10 cellular contexts compared by ENCODE assay signal in the genomic region with DNA sequence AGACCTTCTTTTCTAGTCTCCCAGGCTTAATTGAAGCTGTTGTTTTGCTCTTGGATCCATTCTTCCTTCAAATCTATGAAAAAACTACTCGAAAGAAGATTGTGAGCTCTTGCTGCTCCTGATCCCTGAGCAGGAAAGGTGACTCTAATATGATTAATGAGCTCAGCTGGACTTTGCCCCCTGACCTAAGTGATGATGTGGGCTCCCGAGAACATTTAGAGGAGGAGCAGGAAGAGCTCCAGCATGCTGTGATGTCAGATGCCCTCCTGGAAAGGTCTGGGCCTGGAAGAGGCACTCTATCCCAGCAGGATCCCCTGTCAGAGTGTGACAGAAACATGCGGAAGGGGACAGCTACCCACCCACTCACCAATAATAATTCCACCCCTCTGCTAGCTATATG.
DNase-seq lines count a peak whose midpoint lies in the region; TF ChIP-seq lines count a peak whose summit lies in the region.
"Had no signal": no experiment of that assay in that cellular context is flagged by ENCODE, and none has a peak within 500 bp of the region (broad histone marks: within the 10 kb centered on the region; RNA-seq: fewer than 3 reads in every experiment).

No MANE protein-coding gene starts in this region.

- DNase-seq in Caki2 (ENCODE audit: low read depth) (peak; percentile 36), RWPE1 (ENCODE audit: low spot score) (no peak), fibroblast of mammary gland (ENCODE audit: low read depth) (peak; percentile 76), trophoblast cell (no peak), posterior cingulate gyrus (no peak), midbrain (lab: John Stamatoyannopoulos, UW) (no peak), NCI-H345 (lab: John Stamatoyannopoulos, UW) (no peak), NCI-H1417 (lab: John Stamatoyannopoulos, UW) (no peak)
- DNase-seq: GF-D8 had no signal

- CTCF ChIA-PET in RWPE1 (lab: Yijun Ruan, JAX) = interaction anchor here (0.5 to 0.6 kb wide), 2 partner anchors 226 to 524 kb away, joined by 3 read pairs; no protein-coding TSS in a partner anchor

- H3K79me2 ChIP-seq in trophoblast cell (ENCODE audit: control insufficient read depth, insufficient read depth, low read length, poor library complexity) = no peaks in the 10 kb centered on the region

- H2AK5ac ChIP-seq in trophoblast cell (ENCODE audit: low read length) = no peak overlapping the region

- H2AFZ ChIP-seq in trophoblast cell (ENCODE audit: insufficient read depth, low read length, poor library complexity) = no peak overlapping the region

- H3K23ac ChIP-seq in trophoblast cell (ENCODE audit: low read length) = no peak overlapping the region

- H3K9ac ChIP-seq in trophoblast cell (ENCODE audit: low read length) = no peak overlapping the region

- no peak overlapping the region for H2BK5ac ChIP-seq in trophoblast cell (ENCODE audit: low read depth, low read length, poor library complexity)

- peaks cover 6% of the 10 kb centered on the region for H3K79me1 ChIP-seq in trophoblast cell (ENCODE audit: low read length)

- H4K8ac ChIP-seq in trophoblast cell (ENCODE audit: low read depth, low read length) = no peak overlapping the region

- H3K27ac ChIP-seq in RWPE1 = peak overlapping the region; percentile 67; the same call in 1 of the 2 replicates
- no peak overlapping the region for H3K27ac ChIP-seq in trophoblast cell (ENCODE audit: low read depth, low read length)
- H3K27ac ChIP-seq: suprapubic skin had no signal

- POLR2A ChIA-PET in RWPE1 (lab: Yijun Ruan, JAX; ENCODE audit: low non-redundant PET) = interaction anchor here (0.6 kb wide), 1 partner anchor 1557 kb away, joined by 4 read pairs; the partner anchor contains the start of gene EHBP1

- H3K36me3 ChIP-seq in trophoblast cell (ENCODE audit: control insufficient read depth in 1 of 2, insufficient read depth in 2 of 2, low read length in 2 of 2) = no peaks in the 10 kb centered on the region
- H3K36me3 ChIP-seq: suprapubic skin had no signal

- no peak overlapping the region for H3K4me2 ChIP-seq in trophoblast cell (ENCODE audit: low read length)

- peak overlapping the region; percentile 41 for H3K14ac ChIP-seq in trophoblast cell (ENCODE audit: low read length)

- WGBS in trophoblast cell (ENCODE audit: extremely low coverage, insufficient coverage, insufficient read length) = no CpG with 5 or more reads among the region's 3 CpGs

- no peak for TF ChIP-seq CTCF in RWPE1 (conservative IDR thresholded peaks at IDR 0.05; ENCODE audit: low read depth)
- TF ChIP-seq CTCF in fibroblast of mammary gland (conservative IDR thresholded peaks at IDR 0.05; ENCODE audit: control insufficient read depth, insufficient read depth, low read depth, low read length) = no peak

- H3K4me1 ChIP-seq in trophoblast cell (ENCODE audit: control insufficient read depth in 1 of 2, insufficient read depth in 2 of 2, low read length in 2 of 2) = peaks cover 9 to 16% of the 10 kb centered on the region in 2 experiments

- H3K9me3 ChIP-seq in trophoblast cell (ENCODE audit: insufficient read depth, low read depth, low read length) = no peaks in the 10 kb centered on the region
- H3K9me3 ChIP-seq: suprapubic skin had no signal

- H3K27me3 ChIP-seq in trophoblast cell (ENCODE audit: insufficient read depth, low read length) = no peaks in the 10 kb centered on the region
- H3K27me3 ChIP-seq: suprapubic skin had no signal

- no peak overlapping the region for H3K4me3 ChIP-seq in fibroblast of mammary gland (ENCODE audit: control insufficient read depth, low read depth, low read length)
- H3K4me3 ChIP-seq in trophoblast cell (ENCODE audit: low read depth, low read length) = no peak overlapping the region
- H3K4me3 ChIP-seq: suprapubic skin had no signal

- H4K91ac ChIP-seq in trophoblast cell (ENCODE audit: low read depth, low read length) = no peak overlapping the region

- peak overlapping the region; percentile 68 for H2BK12ac ChIP-seq in trophoblast cell (ENCODE audit: low read length)

- peak overlapping the region; percentile 41 for H2BK120ac ChIP-seq in trophoblast cell (ENCODE audit: insufficient read depth, low read length, poor library complexity)

- no peak overlapping the region for H3K18ac ChIP-seq in trophoblast cell (ENCODE audit: low read length)

- in situ Hi-C loops in Caki2 (cut with HindIII; ENCODE audit: low pct_unique_long_range_greater_than_20kb, low sequenced_read_pairs) = no loop called here

- no peak overlapping the region for H4K12ac ChIP-seq in trophoblast cell (ENCODE audit: low read depth, low read length)

- no peak overlapping the region for H3K4ac ChIP-seq in trophoblast cell (ENCODE audit: low read depth, low read length)

- intact Hi-C loops in posterior cingulate gyrus (cut with DNase I) = no loop called here

Comparison
In these comparisons a context has a peak if more than half of its experiments do, and no peak if none do; other contexts are left out.
1. DNase-seq: peak in Caki2 (single experiment) and fibroblast of mammary gland (single experiment); none in RWPE1 (single experiment), trophoblast cell (0 of 2), posterior cingulate gyrus (0 of 10), midbrain (single experiment), NCI-H345 (single experiment) and NCI-H1417 (0 of 3).